ENCODE assay signal across 4 cellular contexts in genomic region chr15:79319973-79320372, GRCh38. TPM values are rescaled to one million over a fixed set of nuclear protein-coding genes. Genes with fewer than 3 reads are reported as not detected.
"Had no signal": no experiment of that assay in that cellular context is flagged by ENCODE, and none has a peak within 500 bp of the region (broad histone marks: within the 10 kb centered on the region; RNA-seq: fewer than 3 reads in every experiment).

No MANE protein-coding gene starts in this region.

RNA-seq across cellular contexts. Expression of gene ANKRD34C, which starts 37.5 kb away (rescaled TPM):
- total RNA-seq: GM23248, H7, HT-29, IMR-90 had no signal
- polyA plus RNA-seq: GM23248, IMR-90 had no signal
